In the genomic region with DNA sequence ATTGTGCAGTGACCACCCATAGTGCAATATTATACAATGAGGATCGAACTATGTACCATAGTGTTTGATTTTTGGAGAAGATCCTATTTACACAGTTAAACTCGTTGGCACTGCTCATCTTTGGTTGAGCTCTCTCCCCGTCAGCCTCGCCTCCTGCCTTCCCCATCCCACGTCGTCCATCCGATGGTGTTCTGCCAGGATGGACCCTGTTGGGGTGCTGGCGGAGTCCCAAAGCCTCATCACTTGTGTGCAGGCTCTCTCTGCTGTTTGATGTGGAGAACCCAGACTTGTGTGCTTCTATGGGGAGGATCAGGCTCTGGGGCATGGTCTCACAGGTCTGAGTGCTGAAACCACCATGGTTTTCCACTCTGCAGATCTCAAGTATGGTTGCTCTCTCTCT, we compare ENCODE assay signal across 15 cellular contexts.
DNase-seq lines count a peak whose midpoint lies in the region; ATAC-seq and TF ChIP-seq lines count a peak whose summit lies in the region.
"Had no signal": no experiment of that assay in that cellular context is flagged by ENCODE, and none has a peak within 500 bp of the region (broad histone marks: within the 10 kb centered on the region; RNA-seq: fewer than 3 reads in every experiment).

No MANE protein-coding gene starts in this region.

- no peak overlapping the region for H3K4me3 ChIP-seq in PC-9
- H3K4me3 ChIP-seq in naive thymus-derived CD4-positive, alpha-beta T cell (ENCODE audit: low read length): no peak overlapping the region
- H3K4me3 ChIP-seq: BLaER1 treated with 17β-estradiol and CSF1 and Interleukin-3, amounts not matched to agents 10 nM and 100 nM had no signal

- H3K9me3 Mint-ChIP-seq in chondrocyte (ENCODE audit: low read depth) (no peaks in the 10 kb centered on the region), nephron (no peaks in the 10 kb centered on the region)
- no peaks in the 10 kb centered on the region for H3K9me3 Mint-ChIP-seq in activated naive CD8-positive, alpha-beta T cell treated with anti-CD3 and anti-CD28 coated beads, Interleukin-2, amount 50 U/mL, for 24 hours
- H3K9me3 Mint-ChIP-seq in naive thymus-derived CD4-positive, alpha-beta T cell: no peaks in the 10 kb centered on the region
- H3K9me3 Mint-ChIP-seq: CD4-positive, alpha-beta T cell; H9 had no signal

- H3K79me2 ChIP-seq in PC-9 (ENCODE audit: low read depth): peaks cover 49% of the 10 kb centered on the region

- peaks cover 77% of the 10 kb centered on the region for H3F3A ChIP-seq in PC-9 (ENCODE audit: insufficient read depth, low read depth)

- intact Hi-C loops in PC-9 (cut with micrococcal nuclease; ENCODE audit: unreplicated experiment): loop anchor here (1.0 to 10.0 kb wide), 5 partner anchors 23 to 333 kb away; a partner anchor contains a TSS
- intact Hi-C loops in naive thymus-derived CD4-positive, alpha-beta T cell (cut with micrococcal nuclease): no loop called here

- 0 out of 2 replicates have a peak, but pooled peaks cover 8% of the 10 kb centered on the region for H4K20me1 ChIP-seq in PC-9 (ENCODE audit: insufficient read depth)
- H4K20me1 ChIP-seq: BLaER1 treated with 17β-estradiol and CSF1 and Interleukin-3, amounts not matched to agents 10 nM and 100 nM had no signal

- peaks cover 54% of the 10 kb centered on the region for H3K36me3 ChIP-seq in PC-9 (ENCODE audit: low read depth)
- H3K36me3 ChIP-seq in naive thymus-derived CD4-positive, alpha-beta T cell (ENCODE audit: control insufficient read depth in 2 of 3, insufficient read depth in 3 of 3, low read length in 3 of 3): no peaks in the 10 kb centered on the region

- no peaks in the 10 kb centered on the region for H3K9me2 ChIP-seq in PC-9 (ENCODE audit: insufficient read depth)

- H3K27ac ChIP-seq in C4-2B: peak overlapping the region; percentile 57
- H3K27ac ChIP-seq in VCaP: peak overlapping the region; percentile 94
- H3K27ac ChIP-seq in PC-9: no peak overlapping the region
- H3K27ac ChIP-seq in naive thymus-derived CD4-positive, alpha-beta T cell (ENCODE audit: low read depth, low read length): no peak overlapping the region
- H3K27ac ChIP-seq: BLaER1 treated with 17β-estradiol and CSF1 and Interleukin-3, amounts not matched to agents 10 nM and 100 nM had no signal

- CTCF ChIA-PET in PC-9 (lab: Charles Lee): no interaction called here
- CTCF ChIA-PET in naive thymus-derived CD4-positive, alpha-beta T cell (lab: Charles Lee): no interaction called here

- H3K27ac Mint-ChIP-seq in chondrocyte (ENCODE audit: unreplicated experiment) (peak overlapping the region; percentile 2), nephron (peak overlapping the region; percentile 74 to 99 (median 97))
- no peak overlapping the region for H3K27ac Mint-ChIP-seq in activated naive CD8-positive, alpha-beta T cell treated with anti-CD3 and anti-CD28 coated beads, Interleukin-2, amount 50 U/mL, for 24 hours
- peak overlapping the region in 1 of 9 donors; percentile 52 for H3K27ac Mint-ChIP-seq in naive thymus-derived CD4-positive, alpha-beta T cell
- H3K27ac Mint-ChIP-seq: CD4-positive, alpha-beta T cell had no signal

- POLR2A ChIA-PET in PC-9 (lab: Charles Lee; ENCODE audit: unreplicated experiment): no interaction called here
- POLR2A ChIA-PET in naive thymus-derived CD4-positive, alpha-beta T cell (lab: Charles Lee): interaction anchor here (1.2 kb wide), 1 partner anchor 7 kb away, joined by 3 read pairs; no protein-coding TSS in a partner anchor

- H3K36me3 Mint-ChIP-seq in chondrocyte (ENCODE audit: low read depth) (peaks cover 36% of the 10 kb centered on the region), nephron (ENCODE audit: low read depth) (peaks cover 66% of the 10 kb centered on the region)
- H3K36me3 Mint-ChIP-seq in activated naive CD8-positive, alpha-beta T cell treated with anti-CD3 and anti-CD28 coated beads, Interleukin-2, amount 50 U/mL, for 24 hours (ENCODE audit: low read depth): no peaks in the 10 kb centered on the region
- no peaks in the 10 kb centered on the region for H3K36me3 Mint-ChIP-seq in naive thymus-derived CD4-positive, alpha-beta T cell

- H3K27me3 ChIP-seq in PC-9 (ENCODE audit: insufficient read depth, low read depth): no peaks in the 10 kb centered on the region
- H3K27me3 ChIP-seq in naive thymus-derived CD4-positive, alpha-beta T cell (ENCODE audit: control insufficient read depth in 2 of 2, insufficient read depth in 2 of 2, low read length in 2 of 2): no peaks in the 10 kb centered on the region
- H3K27me3 ChIP-seq: BLaER1 treated with 17β-estradiol and CSF1 and Interleukin-3, amounts not matched to agents 10 nM and 100 nM had no signal

- no TSS peak for BruUV-seq in PC-9 (replicated peaks; lab: Mats Ljungman, UMichigan)

- TF ChIP-seq CTCF in C4-2B (conservative IDR thresholded peaks at IDR 0.05) (no peak), VCaP (conservative IDR thresholded peaks at IDR 0.05) (no peak), chondrocyte (IDR thresholded peaks at IDR 0.05) (no peak), nephron (IDR thresholded peaks at IDR 0.05; ENCODE audit: unreplicated experiment in 3 of 3) (no peak), PC-9 (conservative IDR thresholded peaks at IDR 0.05) (no peak)

- no peak overlapping the region for H3K4me2 ChIP-seq in PC-9

- DNase-seq in chondrocyte (ENCODE audit: low spot score) (no peak), occipital lobe (lab: John Stamatoyannopoulos, UW) (no peak), PC-9 (no peak)
- no peak for DNase-seq in activated naive CD8-positive, alpha-beta T cell treated with anti-CD3 and anti-CD28 coated beads, Interleukin-2, amount 50 U/mL, for 24 hours
- no peak for DNase-seq in naive thymus-derived CD4-positive, alpha-beta T cell
- DNase-seq: ACHN; Calu3; CD4-positive, alpha-beta T cell; DMS 273 treated with DMSO at 0.1 percent for 48 hours; GOT3; H9 had no signal

- no peaks in the 10 kb centered on the region for H3K27me3 Mint-ChIP-seq in chondrocyte (ENCODE audit: low read depth)
- no peaks in the 10 kb centered on the region for H3K27me3 Mint-ChIP-seq in nephron (ENCODE audit: low read depth)
- no peaks in the 10 kb centered on the region for H3K27me3 Mint-ChIP-seq in activated naive CD8-positive, alpha-beta T cell treated with anti-CD3 and anti-CD28 coated beads, Interleukin-2, amount 50 U/mL, for 24 hours
- H3K27me3 Mint-ChIP-seq in naive thymus-derived CD4-positive, alpha-beta T cell: peaks cover 0 to 7% (median 3%) of the 10 kb centered on the region in 5 donors
- H3K27me3 Mint-ChIP-seq: CD4-positive, alpha-beta T cell had no signal

- no peaks in the 10 kb centered on the region for H3K9me3 ChIP-seq in PC-9 (ENCODE audit: insufficient read depth, low read depth)
- no peaks in the 10 kb centered on the region for H3K9me3 ChIP-seq in naive thymus-derived CD4-positive, alpha-beta T cell (ENCODE audit: control insufficient read depth in 2 of 3, low read length in 3 of 3)

- peaks cover 66% of the 10 kb centered on the region for H3K4me1 ChIP-seq in PC-9 (replicated peaks; ENCODE audit: insufficient read depth)
- H3K4me1 ChIP-seq in naive thymus-derived CD4-positive, alpha-beta T cell (ENCODE audit: control insufficient read depth in 2 of 2, insufficient read depth in 2 of 2, low read length in 2 of 2): no peaks in the 10 kb centered on the region

- H3K4me1 Mint-ChIP-seq in chondrocyte (ENCODE audit: low read depth): peaks cover 40% of the 10 kb centered on the region
- H3K4me1 Mint-ChIP-seq in nephron: peaks cover 58% of the 10 kb centered on the region
- H3K4me1 Mint-ChIP-seq in activated naive CD8-positive, alpha-beta T cell treated with anti-CD3 and anti-CD28 coated beads, Interleukin-2, amount 50 U/mL, for 24 hours: peaks cover 2% of the 10 kb centered on the region
- H3K4me1 Mint-ChIP-seq in naive thymus-derived CD4-positive, alpha-beta T cell: peaks cover 5 to 25% (median 7%) of the 10 kb centered on the region in 7 donors

- no peak overlapping the region for H2AFZ ChIP-seq in PC-9

- ATAC-seq in activated naive CD8-positive, alpha-beta T cell treated with anti-CD3 and anti-CD28 coated beads, Interleukin-2, amount 50 U/mL, for 24 hours: no peak
- no peak for ATAC-seq in naive thymus-derived CD4-positive, alpha-beta T cell

- no peak overlapping the region for H3K4me3 Mint-ChIP-seq in chondrocyte (ENCODE audit: unreplicated experiment)
- H3K4me3 Mint-ChIP-seq in nephron: no peak overlapping the region
- no peak overlapping the region for H3K4me3 Mint-ChIP-seq in activated naive CD8-positive, alpha-beta T cell treated with anti-CD3 and anti-CD28 coated beads, Interleukin-2, amount 50 U/mL, for 24 hours
- H3K4me3 Mint-ChIP-seq in naive thymus-derived CD4-positive, alpha-beta T cell: no peak overlapping the region
- H3K4me3 Mint-ChIP-seq: CD4-positive, alpha-beta T cell; H9 had no signal

Comparison
In these comparisons a context has a peak if more than half of its experiments do, and no peak if none do; other contexts are left out.
1. H3K27ac ChIP-seq: peak in C4-2B (single experiment) and VCaP (single experiment); none in PC-9 (single experiment) and naive thymus-derived CD4-positive, alpha-beta T cell (single experiment).